In genomic region chr13:103056008-103056407, GRCh38 we compare ENCODE assay signal across 11 cellular contexts. TPM values are rescaled to one million over a fixed set of nuclear protein-coding genes. Genes with fewer than 3 reads are reported as not detected.
"Had no signal": no experiment of that assay in that cellular context is flagged by ENCODE, and none has a peak within 500 bp of the region (broad histone marks: within the 10 kb centered on the region; RNA-seq: fewer than 3 reads in every experiment).

No MANE protein-coding gene starts in this region.

- ATAC-seq: HCT116, HepG2 had no signal

- H3K4me3 ChIP-seq: GM23248, HAP-1 had no signal

- DNase-seq: GM23248, GOT3, H7, KBM-7 had no signal

- H3K27ac Mint-ChIP-seq: IgD-negative memory B cell had no signal

- FAIRE-seq: HepG2, HTR-8/SVneo had no signal

- H3K36me3 Mint-ChIP-seq: IgD-negative memory B cell had no signal

- H3K27ac ChIP-seq: GM23248 had no signal

- H2AFZ ChIP-seq: GM23248 had no signal

- H3K36me3 ChIP-seq: HAP-1 had no signal

- H3K4me1 ChIP-seq: HAP-1 had no signal

- H3K9me3 ChIP-seq: HAP-1 had no signal

- H3K9ac ChIP-seq: GM23248 had no signal

- H3K27me3 Mint-ChIP-seq: IgD-negative memory B cell had no signal

RNA-seq across cellular contexts. Expression of gene SLC10A2, which starts 10.2 kb away (rescaled TPM):
- total RNA-seq: GM23248, H4, H7, HepG2, HT-29 had no signal
- polyA plus RNA-seq: GM23248, HepG2, IgD-negative memory B cell had no signal
